In genomic region chr14:59585891-59586554, GRCh38 we compare ENCODE assay signal across 12 cellular contexts. TPM values are rescaled to one million over a fixed set of nuclear protein-coding genes. Genes with fewer than 3 reads are reported as not detected.
DNase-seq lines count a peak whose midpoint lies in the region; ATAC-seq and TF ChIP-seq lines count a peak whose summit lies in the region.
"Had no signal": no experiment of that assay in that cellular context is flagged by ENCODE, and none has a peak within 500 bp of the region (broad histone marks: within the 10 kb centered on the region; RNA-seq: fewer than 3 reads in every experiment).

No MANE protein-coding gene starts in this region.

- peaks cover 2 to 5% of the 10 kb centered on the region in 2 donors for H3K27me3 Mint-ChIP-seq in CD8-positive, alpha-beta memory T cell
- no peaks in the 10 kb centered on the region for H3K27me3 Mint-ChIP-seq in activated naive CD8-positive, alpha-beta T cell treated with anti-CD3 and anti-CD28 coated beads, Interleukin-2, amount 10 ng/mL, durations not matched to agents 7 days and 5 days
- H3K27me3 Mint-ChIP-seq in natural killer cell (ENCODE audit: low read depth in 2 of 2) = no peaks in the 10 kb centered on the region

- no peaks in the 10 kb centered on the region for H3K27me3 ChIP-seq in CD8-positive, alpha-beta memory T cell (ENCODE audit: insufficient read depth, low read length, poor library complexity, severe bottlenecking)
- H3K27me3 ChIP-seq in Karpas-422 (ENCODE audit: low read length) (0 out of 2 replicates have a peak, but pooled peaks cover 2% of the 10 kb centered on the region), adrenal gland (no peaks in the 10 kb centered on the region)

- H3K4me3 ChIP-seq in CD8-positive, alpha-beta memory T cell (ENCODE audit: low read length) = no peak overlapping the region
- H3K4me3 ChIP-seq in Karpas-422 (ENCODE audit: low read length) (no peak overlapping the region), adrenal gland (no peak overlapping the region)

- no peaks in the 10 kb centered on the region for H3K36me3 Mint-ChIP-seq in CD8-positive, alpha-beta memory T cell
- no peaks in the 10 kb centered on the region for H3K36me3 Mint-ChIP-seq in activated naive CD8-positive, alpha-beta T cell treated with anti-CD3 and anti-CD28 coated beads, Interleukin-2, amount 10 ng/mL, durations not matched to agents 7 days and 5 days
- H3K36me3 Mint-ChIP-seq in natural killer cell = no peaks in the 10 kb centered on the region

- peaks cover 11 to 15% (median 13%) of the 10 kb centered on the region in 3 donors for H3K4me1 Mint-ChIP-seq in CD8-positive, alpha-beta memory T cell
- H3K4me1 Mint-ChIP-seq in activated naive CD8-positive, alpha-beta T cell treated with anti-CD3 and anti-CD28 coated beads, Interleukin-2, amount 10 ng/mL, durations not matched to agents 7 days and 5 days = peaks cover 3% of the 10 kb centered on the region
- H3K4me1 Mint-ChIP-seq in natural killer cell = peaks cover 18 to 23% of the 10 kb centered on the region in 2 donors

- H2AFZ ChIP-seq in Karpas-422 (ENCODE audit: low read length) = no peak overlapping the region

- peak overlapping the region in 1 of 8 donors; percentile 25 for H3K27ac Mint-ChIP-seq in CD8-positive, alpha-beta memory T cell
- H3K27ac Mint-ChIP-seq in activated naive CD8-positive, alpha-beta T cell treated with anti-CD3 and anti-CD28 coated beads, Interleukin-2, amount 10 ng/mL, durations not matched to agents 7 days and 5 days = no peak overlapping the region
- peak overlapping the region in 1 of 2 donors; percentile 72 for H3K27ac Mint-ChIP-seq in natural killer cell

- H3K9me3 ChIP-seq in CD8-positive, alpha-beta memory T cell (ENCODE audit: low read length) = no peaks in the 10 kb centered on the region
- H3K9me3 ChIP-seq in Karpas-422 (ENCODE audit: low read length) = no peaks in the 10 kb centered on the region
- H3K9me3 ChIP-seq in adrenal gland (replicated peaks in 1 of 3) = no peaks in the 10 kb centered on the region

- CTCF ChIA-PET in CD8-positive, alpha-beta memory T cell (lab: Charles Lee) = interaction anchor here (1.7 kb wide), 1 partner anchor 9 kb away, joined by 8 read pairs; the partner anchor contains the start of gene CCDC175

- H3K9me3 Mint-ChIP-seq in CD8-positive, alpha-beta memory T cell = no peaks in the 10 kb centered on the region
- no peaks in the 10 kb centered on the region for H3K9me3 Mint-ChIP-seq in activated naive CD8-positive, alpha-beta T cell treated with anti-CD3 and anti-CD28 coated beads, Interleukin-2, amount 10 ng/mL, durations not matched to agents 7 days and 5 days
- H3K9me3 Mint-ChIP-seq in natural killer cell = no peaks in the 10 kb centered on the region

- TF ChIP-seq CTCF in natural killer cell (IDR thresholded peaks at IDR 0.05) (no peak), adrenal gland (IDR thresholded peaks at IDR 0.05) (no peak)

- DNase-seq in CD8-positive, alpha-beta memory T cell = no peak
- DNase-seq in Karpas-422 (no peak), natural killer cell (no peak), adrenal gland (no peak), Right ventricle myocardium inferior (ENCODE audit: missing footprints) (no peak)
- DNase-seq in activated naive CD8-positive, alpha-beta T cell treated with anti-CD3 and anti-CD28 coated beads, Interleukin-2, amount 10 ng/mL, durations not matched to agents 7 days and 5 days = no peak
- no peak for DNase-seq in central memory CD4-positive, alpha-beta T cell
- DNase-seq: activated gamma-delta T cell, left ventricle myocardium superior had no signal

- POLR2A ChIA-PET in CD8-positive, alpha-beta memory T cell (lab: Charles Lee) = no interaction called here
- POLR2A ChIA-PET in activated naive CD8-positive, alpha-beta T cell treated with anti-CD3 and anti-CD28 coated beads, Interleukin-2, amount 10 ng/mL, durations not matched to agents 7 days and 5 days (lab: Charles Lee) = no interaction called here

- H3K4me1 ChIP-seq in CD8-positive, alpha-beta memory T cell (ENCODE audit: insufficient read depth, low read length) = no peaks in the 10 kb centered on the region
- H3K4me1 ChIP-seq in Karpas-422 (ENCODE audit: low read length) (0 out of 2 replicates have a peak, but pooled peaks cover 3% of the 10 kb centered on the region), adrenal gland (replicated peaks in 1 of 2) (no peaks in the 10 kb centered on the region)

- no peaks in the 10 kb centered on the region for H4K20me1 ChIP-seq in Karpas-422 (ENCODE audit: insufficient read depth, low read depth, low read length)

- peak; percentile 47 for ATAC-seq in activated naive CD8-positive, alpha-beta T cell treated with anti-CD3 and anti-CD28 coated beads, Interleukin-2, amount 10 ng/mL, durations not matched to agents 7 days and 5 days (ENCODE audit: low read depth)
- ATAC-seq in natural killer cell = peak in 1 of 3 donors; percentile 45
- ATAC-seq in GM19397 (IDR thresholded peaks at IDR 0.05; ENCODE audit: unreplicated experiment) = no peak
- no peak for ATAC-seq in Right ventricle myocardium inferior
- ATAC-seq: left ventricle myocardium superior had no signal

- no peaks in the 10 kb centered on the region for H3K36me3 ChIP-seq in CD8-positive, alpha-beta memory T cell (ENCODE audit: insufficient read depth, low read length)
- H3K36me3 ChIP-seq in Karpas-422 (ENCODE audit: insufficient read depth, low read length) (no peaks in the 10 kb centered on the region), adrenal gland (replicated peaks in 1 of 2) (no peaks in the 10 kb centered on the region)

- no peak overlapping the region for H3K9ac ChIP-seq in Karpas-422 (ENCODE audit: low read length)

- intact Hi-C loops in natural killer cell (cut with micrococcal nuclease) = no loop called here
- intact Hi-C loops in adrenal gland (cut with DNase I) = no loop called here
- intact Hi-C loops in Right ventricle myocardium inferior (cut with DNase I) = no loop called here

- TF ChIP-seq POLR2A in adrenal gland (IDR thresholded peaks at IDR 0.05) = no peak

- WGBS in adrenal gland, 4 donors = 72 to 78% (median 73%) methylated on average over 10 of the region's 10 CpGs

- H3K9me2 ChIP-seq in Karpas-422 (replicated peaks; ENCODE audit: insufficient read depth, low read length) = no peaks in the 10 kb centered on the region

- H3K4me2 ChIP-seq in Karpas-422 (ENCODE audit: low read depth, low read length, poor library complexity, severe bottlenecking) = peak overlapping the region; percentile 10

- peak overlapping the region in 6 of 7 donors; percentile 33 to 84 (median 45) for H3K4me3 Mint-ChIP-seq in CD8-positive, alpha-beta memory T cell
- peak overlapping the region; percentile 65 for H3K4me3 Mint-ChIP-seq in activated naive CD8-positive, alpha-beta T cell treated with anti-CD3 and anti-CD28 coated beads, Interleukin-2, amount 10 ng/mL, durations not matched to agents 7 days and 5 days
- peak overlapping the region; percentile 91 for H3K4me3 Mint-ChIP-seq in natural killer cell

- no peaks in the 10 kb centered on the region for H3K79me2 ChIP-seq in Karpas-422 (ENCODE audit: low read length)

- H3K27ac ChIP-seq in CD8-positive, alpha-beta memory T cell (ENCODE audit: low read depth, low read length) = no peak overlapping the region
- H3K27ac ChIP-seq in Karpas-422 (ENCODE audit: low read length) = no peak overlapping the region
- H3K27ac ChIP-seq in adrenal gland = no peak overlapping the region

RNA-seq across cellular contexts. Expression of gene CCDC175, which starts 9.4 kb away (rescaled TPM):
- not detected for total RNA-seq in CD8-positive, alpha-beta memory T cell
- not detected for polyA plus RNA-seq in CD8-positive, alpha-beta memory T cell
- total RNA-seq in Karpas-422 (2014; rRNA removed; shearing (Covaris generic); ENCODE audit: low replicate concordance) = not detected in 2 replicates
- total RNA-seq in activated naive CD8-positive, alpha-beta T cell treated with anti-CD3 and anti-CD28 coated beads, Interleukin-2, amount 10 ng/mL, durations not matched to agents 7 days and 5 days = not detected
- total RNA-seq in natural killer cell (not detected), adrenal gland (under 1 TPM in 1 of 8 donors, not detected in 7; 0.49 TPM), Right ventricle myocardium inferior (not detected)
- polyA plus RNA-seq in adrenal gland = under 1 TPM in 1 of 3 donors, not detected in 2; 0.77 TPM
- total RNA-seq: left ventricle myocardium superior; skeletal muscle tissue; T-helper 1 cell treated with Interleukin-12 subunit alpha and Interleukin-12 subunit beta and Interleukin-4 antibody, amounts not matched to agents 30 ng/mL and 1 ng/mL, for 36 hours had no signal
